ENCODE assay signal across 11 cellular contexts in genomic region chr5:377326-377981, GRCh38. TPM values are rescaled to one million over a fixed set of nuclear protein-coding genes. Genes with fewer than 3 reads are reported as not detected.
DNase-seq lines count a peak whose midpoint lies in the region; ATAC-seq lines count a peak whose summit lies in the region.
"Had no signal": no experiment of that assay in that cellular context is flagged by ENCODE, and none has a peak within 500 bp of the region (broad histone marks: within the 10 kb centered on the region; RNA-seq: fewer than 3 reads in every experiment).

No MANE protein-coding gene starts in this region.

- H2BK12ac ChIP-seq in mesenchymal stem cell (ENCODE audit: low read length in 2 of 2), result peak overlapping the region; percentile 57 to 95

- DNase-seq in stimulated activated CD4-positive, alpha-beta T cell treated with anti-CD3 and anti-CD28 coated beads, Interleukin-4, amount 100 ng/mL, for 24 hours, result peak; percentile 3
- no peak for DNase-seq in stimulated activated CD4-positive, alpha-beta T cell treated with anti-CD3 and anti-CD28 coated beads, Interleukin-2, amount 100 ng/mL, for 48 hours
- DNase-seq in activated naive CD4-positive, alpha-beta T cell treated with anti-CD3 and anti-CD28 coated beads, Interleukin-2, amount 50 U/mL, for 72 hours (ENCODE audit: low spot score in 2 of 2), result peak in 1 of 2 donors; percentile 54
- DNase-seq in mesenchymal stem cell (no peak), germinal center (ENCODE audit: low spot score) (no peak), nucleus accumbens (lab: John Stamatoyannopoulos, UW) (no peak)
- no peak for DNase-seq in effector CD8-positive, alpha-beta T cell (lab: John Stamatoyannopoulos, UW)
- DNase-seq: T-helper 9 cell had no signal

- H3K36me3 ChIP-seq in mesenchymal stem cell (ENCODE audit: control insufficient read depth in 1 of 2, insufficient read depth in 2 of 2, low read depth in 1 of 2, low read length in 2 of 2), result peaks cover 0 to 9% of the 10 kb centered on the region in 2 experiments
- H3K36me3 ChIP-seq: upper lobe of left lung had no signal

- no peaks in the 10 kb centered on the region for H3K9me3 ChIP-seq in mesenchymal stem cell (ENCODE audit: control insufficient read depth, low read length)
- H3K9me3 ChIP-seq: upper lobe of left lung had no signal

- no peak overlapping the region for H2BK5ac ChIP-seq in mesenchymal stem cell (ENCODE audit: low read depth, low read length, poor library complexity, severe bottlenecking)

- peaks cover 27 to 29% of the 10 kb centered on the region in 2 donors for H3K36me3 Mint-ChIP-seq in activated naive CD4-positive, alpha-beta T cell treated with anti-CD3 and anti-CD28 coated beads, Interleukin-2, amount 50 U/mL, for 72 hours

- H3K27ac Mint-ChIP-seq in activated naive CD4-positive, alpha-beta T cell treated with anti-CD3 and anti-CD28 coated beads, Interleukin-2, amount 50 U/mL, for 72 hours, result peak overlapping the region; percentile 95 to 97
- H3K27ac Mint-ChIP-seq: CD4-positive, alpha-beta T cell had no signal

- no peak overlapping the region for H3K9ac ChIP-seq in mesenchymal stem cell (ENCODE audit: low read length)

- 97% methylated on average over 10 of the region's 10 CpGs for WGBS in mesenchymal stem cell

- H2BK15ac ChIP-seq in mesenchymal stem cell (ENCODE audit: low read depth, poor library complexity, severe bottlenecking), result peak overlapping the region; percentile 75

- no peak overlapping the region for H3K4me3 ChIP-seq in mesenchymal stem cell (ENCODE audit: insufficient read depth in 1 of 2, low read depth in 1 of 2, low read length in 2 of 2)
- H3K4me3 ChIP-seq: upper lobe of left lung had no signal

- peak overlapping the region in 1 of 2 experiments; percentile 30 for H3K14ac ChIP-seq in mesenchymal stem cell (ENCODE audit: low read length in 2 of 2)

- no peak overlapping the region for H3K23ac ChIP-seq in mesenchymal stem cell (ENCODE audit: low read length in 2 of 2)

- H4K91ac ChIP-seq in mesenchymal stem cell (ENCODE audit: low read length), result peak overlapping the region; percentile 85

- peaks cover 0 to 16% of the 10 kb centered on the region in 2 donors for H3K9me3 Mint-ChIP-seq in activated naive CD4-positive, alpha-beta T cell treated with anti-CD3 and anti-CD28 coated beads, Interleukin-2, amount 50 U/mL, for 72 hours

- no peak overlapping the region for H2AK5ac ChIP-seq in mesenchymal stem cell (ENCODE audit: low read length, severe bottlenecking)

- peak overlapping the region; percentile 81 for H4K8ac ChIP-seq in mesenchymal stem cell (ENCODE audit: low read length)

- H3K4ac ChIP-seq in mesenchymal stem cell (ENCODE audit: low read depth in 1 of 2, low read length in 2 of 2), result peak overlapping the region; percentile 57 to 61

- H3K4me1 ChIP-seq in mesenchymal stem cell (ENCODE audit: control insufficient read depth, insufficient read depth, low read depth, low read length), result peaks cover 29% of the 10 kb centered on the region

- no peaks in the 10 kb centered on the region for H3K79me1 ChIP-seq in mesenchymal stem cell (replicated peaks; ENCODE audit: low read length, poor library complexity, severe bottlenecking)

- H3K27ac ChIP-seq in mesenchymal stem cell (ENCODE audit: low read length, poor library complexity, severe bottlenecking), result no peak overlapping the region
- H3K27ac ChIP-seq: upper lobe of left lung had no signal

- no peak overlapping the region for H3K4me2 ChIP-seq in mesenchymal stem cell (ENCODE audit: low read length, poor library complexity, severe bottlenecking)

- H2AFZ ChIP-seq in mesenchymal stem cell (ENCODE audit: low read depth, low read length), result no peak overlapping the region

- ATAC-seq in activated naive CD4-positive, alpha-beta T cell treated with anti-CD3 and anti-CD28 coated beads, Interleukin-2, amount 50 U/mL, for 72 hours, result no peak
- no peak for ATAC-seq in GM19023 (IDR thresholded peaks at IDR 0.05; ENCODE audit: unreplicated experiment)

- peak overlapping the region; percentile 38 to 81 for H3K18ac ChIP-seq in mesenchymal stem cell (ENCODE audit: low read depth in 1 of 2, low read length in 2 of 2)

- peak overlapping the region; percentile 11 for H2BK120ac ChIP-seq in mesenchymal stem cell (ENCODE audit: low read depth, low read length)

- H3K27me3 ChIP-seq in mesenchymal stem cell (ENCODE audit: control insufficient read depth in 1 of 2, insufficient read depth in 1 of 2, low read length in 2 of 2), result no peaks in the 10 kb centered on the region
- H3K27me3 ChIP-seq: upper lobe of left lung had no signal

RNA-seq across cellular contexts. Expression of gene AHRR, which starts 55.9 kb away (rescaled TPM):
- 10 to 100 TPM; 38.3 to 43.8 TPM for total RNA-seq in activated naive CD4-positive, alpha-beta T cell treated with anti-CD3 and anti-CD28 coated beads, Interleukin-2, amount 50 U/mL, for 72 hours
- polyA plus RNA-seq in mesenchymal stem cell (2013, experiment 1 of 2), result 12.1 TPM
- 12.0 TPM for polyA plus RNA-seq in mesenchymal stem cell (2013, experiment 2 of 2)
